In the genomic region with DNA sequence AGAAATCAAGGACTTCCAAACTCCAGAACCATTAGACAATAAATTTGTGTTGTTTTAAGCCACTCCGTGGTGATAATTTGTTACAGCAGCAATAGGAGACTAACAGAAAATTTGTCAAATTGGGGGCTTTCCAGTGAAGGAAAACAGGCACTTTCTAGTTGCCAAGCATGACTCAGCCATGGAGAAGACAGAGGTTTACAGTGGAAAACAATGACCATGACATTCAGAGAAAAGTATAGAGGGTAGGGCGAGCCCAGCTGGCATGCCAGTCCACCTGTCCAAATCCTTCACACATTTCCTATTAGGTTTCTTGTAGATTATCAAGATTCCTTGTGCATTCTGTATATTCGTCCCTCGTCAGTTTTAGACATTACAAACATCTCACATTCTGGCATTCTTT, we compare ENCODE assay signal across 24 cellular contexts. TPM values are rescaled to one million over a fixed set of nuclear protein-coding genes. Genes with fewer than 3 reads are reported as not detected.
"Had no signal": no experiment of that assay in that cellular context is flagged by ENCODE, and none has a peak within 500 bp of the region (broad histone marks: within the 10 kb centered on the region; RNA-seq: fewer than 3 reads in every experiment).

No MANE protein-coding gene starts in this region.

- H3K27ac ChIP-seq: gastroesophageal sphincter, transverse colon, uterus, WERI-Rb-1 had no signal

- H3K4me2 ChIP-seq: smooth muscle cell had no signal

- FAIRE-seq: TTC549 had no signal

- DNase-seq: activated CD4-positive, alpha-beta T cell treated with anti-CD3 and anti-CD28 coated beads, Interleukin-2, amount 50 U/mL, for 1 hour; activated CD4-positive, CD25-positive, alpha-beta regulatory T cell treated with anti-CD3 and anti-CD28 coated beads, Interleukin-2, amount 50 U/mL, for 72 hours; activated CD8-positive, alpha-beta T cell treated with anti-CD3 and anti-CD28 coated beads, Interleukin-2, amount 10 ng/mL, durations not matched to agents 7 days and 5 days; activated effector memory CD4-positive, alpha-beta T cell treated with anti-CD3 and anti-CD28 coated beads, Interleukin-2, amount 50 U/mL, for 16 hours; activated naive CD4-positive, alpha-beta T cell treated with anti-CD3 and anti-CD28 coated beads, Interleukin-2, amount 10 ng/mL, durations not matched to agents 7 days and 5 days; activated T-cell treated with anti-CD3 and anti-CD28 coated beads, Interleukin-2, amount 50 U/mL, for 48 hours; amygdala; caudate nucleus; effector memory CD4-positive, alpha-beta T cell; head of caudate nucleus; hypothalamus; nucleus accumbens; stimulated activated CD4-positive, alpha-beta T cell treated with anti-CD3 and anti-CD28 coated beads, Interleukin-15, amount 100 ng/mL, for 24 hours; stimulated activated CD8-positive, alpha-beta memory T cell treated with anti-CD3 and anti-CD28 coated beads, Interleukin-4, amount 100 ng/mL, for 48 hours; stimulated activated naive B cell treated with anti-CD40 and anti-IgM and Interleukin-4, amounts not matched to agents 10 μg/mL and 1 μg/mL and 100 μg/mL, for 72 hours; T-helper 1 cell; transverse colon; uterus; WERI-Rb-1 had no signal

- H3K4me1 ChIP-seq: gastroesophageal sphincter, transverse colon, uterus had no signal

- H3K9me3 ChIP-seq: transverse colon, uterus had no signal

- ATAC-seq: activated CD8-positive, alpha-beta T cell treated with anti-CD3 and anti-CD28 coated beads, Interleukin-2, amount 10 ng/mL, durations not matched to agents 7 days and 5 days; gastroesophageal sphincter; sciatic nerve; stimulated activated naive B cell treated with anti-CD40 and anti-IgM and Interleukin-4, amounts not matched to agents 10 μg/mL and 1 μg/mL and 100 μg/mL, for 72 hours had no signal

- H3K4me3 ChIP-seq: gastroesophageal sphincter, smooth muscle cell, transverse colon, uterus had no signal

- H3K27me3 ChIP-seq: gastroesophageal sphincter, transverse colon, uterus had no signal

- H3K36me3 ChIP-seq: gastroesophageal sphincter, transverse colon, uterus, WERI-Rb-1 had no signal

RNA-seq across cellular contexts. Expression of gene SLCO2A1, which starts 24.9 kb away (rescaled TPM):
- total RNA-seq: activated CD8-positive, alpha-beta T cell treated with anti-CD3 and anti-CD28 coated beads, Interleukin-2, amount 10 ng/mL, durations not matched to agents 7 days and 5 days had no signal
- polyA plus RNA-seq: neural cell had no signal
